8 cellular contexts compared by ENCODE assay signal in the genomic region with DNA sequence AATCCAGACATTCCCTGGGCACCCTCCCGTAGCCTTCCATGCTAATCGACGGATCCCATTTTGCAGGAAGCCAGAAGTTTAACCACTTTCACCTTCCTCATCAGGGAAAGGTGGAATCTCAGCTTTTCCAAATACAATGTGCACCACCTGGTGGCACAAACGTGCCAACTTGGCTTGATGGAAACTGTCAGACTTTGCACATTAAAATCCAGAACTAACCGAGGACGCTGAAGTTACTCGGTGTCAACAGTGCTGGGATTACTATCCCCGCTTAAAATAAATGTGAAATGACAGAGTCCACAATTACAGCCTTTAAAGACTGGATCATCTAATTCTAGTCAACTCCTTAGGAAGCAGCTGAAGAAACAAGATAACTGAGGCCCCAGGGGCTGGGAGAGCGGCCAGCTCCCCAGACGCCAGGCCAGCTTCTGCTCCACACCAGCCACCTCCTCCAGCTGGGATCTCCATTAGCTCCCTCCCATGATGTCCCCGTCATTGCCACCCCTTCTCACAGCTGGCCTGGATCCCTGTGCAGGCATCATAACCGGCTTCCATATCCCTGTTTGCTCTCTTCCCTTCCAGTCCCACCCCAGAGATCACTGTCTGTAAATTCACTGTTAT. TPM values are rescaled to one million over a fixed set of nuclear protein-coding genes. Genes with fewer than 3 reads are reported as not detected.
DNase-seq lines count a peak whose midpoint lies in the region; ATAC-seq and TF ChIP-seq lines count a peak whose summit lies in the region.

No MANE protein-coding gene starts in this region.

- H3K36me3 ChIP-seq in CD4-positive, alpha-beta memory T cell (ENCODE audit: insufficient read depth, low read length): no peaks in the 10 kb centered on the region

- H3K27ac ChIP-seq in CD4-positive, alpha-beta memory T cell (ENCODE audit: low read depth, low read length): no peak overlapping the region

- peaks cover 0 to 3% (median 0%) of the 10 kb centered on the region in 4 donors for H3K4me1 Mint-ChIP-seq in CD4-positive, alpha-beta memory T cell

- POLR2A ChIA-PET in CD4-positive, alpha-beta memory T cell (lab: Charles Lee; ENCODE audit: partially characterized antibody): interaction anchor here (0.8 to 1.9 kb wide), 2 partner anchors 50 to 52 kb away, joined by 3 to 9 read pairs; a partner anchor contains a TSS

- peak overlapping the region in 2 of 7 donors; percentile 43 for H3K27ac Mint-ChIP-seq in CD4-positive, alpha-beta memory T cell

- peak overlapping the region in 3 of 8 donors; percentile 8 to 75 (median 58) for H3K4me3 Mint-ChIP-seq in CD4-positive, alpha-beta memory T cell

- peak; percentile 74 for TF ChIP-seq CTCF in LNCAP (IDR thresholded peaks at IDR 0.05)

- no peak for ATAC-seq in stimulated activated naive CD8-positive, alpha-beta T cell treated with anti-CD3 and anti-CD28 coated beads, Interleukin-15, Interleukin-2, amounts not matched to agents 100 U/mL and 50 U/mL, for 24 hours
- no peak for ATAC-seq in GM18517 (IDR thresholded peaks at IDR 0.05; ENCODE audit: unreplicated experiment)

- intact Hi-C loops in CD4-positive, alpha-beta memory T cell (cut with micrococcal nuclease): loop anchor here (1.0 kb wide), 1 partner anchor 211 kb away; no protein-coding TSS in a partner anchor

- peak in 4 of 5 donors; percentile 8 to 34 (median 22) for DNase-seq in CD4-positive, alpha-beta memory T cell
- peak; percentile 38 for DNase-seq in activated naive CD4-positive, alpha-beta T cell treated with anti-CD3 and anti-CD28 coated beads, Interleukin-2, amount 50 U/mL, for 16 hours
- DNase-seq in inferior parietal cortex (ENCODE audit: extremely low spot score) (peak; percentile 77), HPDE6-E6E7 (ENCODE audit: extremely low spot score) (no peak)
- DNase-seq in stimulated activated naive CD8-positive, alpha-beta T cell treated with anti-CD3 and anti-CD28 coated beads, Interleukin-15, Interleukin-2, amounts not matched to agents 100 U/mL and 50 U/mL, for 24 hours: peak; percentile 23
- DNase-seq in effector CD4-positive, alpha-beta T cell: no peak

- no peaks in the 10 kb centered on the region for H3K9me3 ChIP-seq in CD4-positive, alpha-beta memory T cell (ENCODE audit: control insufficient read depth in 1 of 2, low read length in 2 of 2)

- H3K27me3 ChIP-seq in CD4-positive, alpha-beta memory T cell (ENCODE audit: insufficient read depth, low read length): no peaks in the 10 kb centered on the region

- H3K9me3 Mint-ChIP-seq in CD4-positive, alpha-beta memory T cell: no peaks in the 10 kb centered on the region

- CTCF ChIA-PET in CD4-positive, alpha-beta memory T cell (lab: Charles Lee; ENCODE audit: partially characterized antibody): interaction anchor here (0.9 to 3.8 kb wide), 13 partner anchors 9 to 210 kb away, joined by 3 to 28 read pairs (median 5); no protein-coding TSS in a partner anchor

- no peaks in the 10 kb centered on the region for H3K36me3 Mint-ChIP-seq in CD4-positive, alpha-beta memory T cell

- H3K4me3 ChIP-seq in CD4-positive, alpha-beta memory T cell (ENCODE audit: low read length in 2 of 2): no peak overlapping the region

- peaks cover 0 to 5% of the 10 kb centered on the region in 2 donors for H3K27me3 Mint-ChIP-seq in CD4-positive, alpha-beta memory T cell

- H3K4me1 ChIP-seq in CD4-positive, alpha-beta memory T cell (ENCODE audit: insufficient read depth, low read length): no peaks in the 10 kb centered on the region

RNA-seq across cellular contexts. Expression of a gene that starts 50.2 kb away (rescaled TPM):
- 10 to 100 TPM; 26.6 to 28.0 TPM for total RNA-seq in CD4-positive, alpha-beta memory T cell
- 10 to 100 TPM; 70.6 to 79.5 TPM for polyA plus RNA-seq in CD4-positive, alpha-beta memory T cell

Comparison
In these comparisons a context has a peak if more than half of its experiments do, and no peak if none do; other contexts are left out.
1. DNase-seq: peak in CD4-positive, alpha-beta memory T cell (4 of 5), activated naive CD4-positive, alpha-beta T cell treated with anti-CD3 and anti-CD28 coated beads, Interleukin-2, amount 50 U/mL, for 16 hours (single experiment), inferior parietal cortex (single experiment) and stimulated activated naive CD8-positive, alpha-beta T cell treated with anti-CD3 and anti-CD28 coated beads, Interleukin-15, Interleukin-2, amounts not matched to agents 100 U/mL and 50 U/mL, for 24 hours (single experiment); none in effector CD4-positive, alpha-beta T cell (single experiment) and HPDE6-E6E7 (single experiment).